In the genomic region with DNA sequence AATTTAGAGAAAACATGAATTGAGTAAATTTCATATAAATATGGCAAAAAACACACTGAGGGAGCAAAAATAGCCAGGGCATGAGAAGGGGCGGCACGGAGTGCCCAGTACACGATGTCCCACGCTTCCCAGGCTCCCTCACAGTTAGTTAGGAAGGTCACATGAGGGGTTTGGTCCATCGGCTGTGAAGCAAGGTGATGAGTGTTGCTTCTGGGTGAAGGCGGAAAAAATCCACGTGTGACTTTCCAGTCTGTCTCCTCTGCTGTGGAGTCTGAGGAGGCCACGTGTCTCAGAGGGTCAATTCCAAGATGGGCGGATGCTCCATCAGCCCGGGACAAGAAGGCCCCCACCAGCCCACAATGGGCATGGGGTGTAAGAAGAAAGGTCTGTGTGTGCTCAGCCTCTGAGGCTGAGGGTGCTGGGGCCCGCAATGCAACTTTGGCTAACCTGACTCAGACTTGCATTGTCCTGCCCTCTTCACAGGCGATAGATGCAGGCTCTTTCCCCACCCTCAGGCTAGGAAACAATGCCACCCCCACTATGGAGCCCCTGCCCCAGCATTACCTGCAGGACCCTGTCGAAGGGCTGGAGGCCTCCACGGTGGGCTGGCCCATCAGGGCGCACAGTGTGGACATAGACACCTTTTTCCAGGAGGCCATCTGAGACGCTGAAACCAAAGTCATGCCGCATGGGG, we compare ENCODE assay signal across 18 cellular contexts. TPM values are rescaled to one million over a fixed set of nuclear protein-coding genes. Genes with fewer than 3 reads are reported as not detected.
DNase-seq lines count a peak whose midpoint lies in the region; ATAC-seq, FAIRE-seq and TF ChIP-seq lines count a peak whose summit lies in the region.
"Had no signal": no experiment of that assay in that cellular context is flagged by ENCODE, and none has a peak within 500 bp of the region (broad histone marks: within the 10 kb centered on the region; RNA-seq: fewer than 3 reads in every experiment).

No MANE protein-coding gene starts in this region.

- H3K9ac ChIP-seq in HepG2 (ENCODE audit: insufficient read depth, low read depth, low read length) (no peak overlapping the region), kidney (ENCODE audit: low read length in 2 of 2) (no peak overlapping the region)
- H3K9ac ChIP-seq: BLaER1 had no signal

- H3K9me3 ChIP-seq in HepG2 (ENCODE audit: low read length) (no peaks in the 10 kb centered on the region), right lobe of liver (no peaks in the 10 kb centered on the region), kidney (ENCODE audit: control insufficient read depth in 1 of 2, low read length in 2 of 2) (no peaks in the 10 kb centered on the region), ovary (no peaks in the 10 kb centered on the region), aorta (ENCODE audit: control insufficient read depth, low read length) (no peaks in the 10 kb centered on the region)
- H3K9me3 ChIP-seq: Caco-2, HAP-1 had no signal

- FAIRE-seq in HepG2 (lab: Jason Lieb, UNC) (no peak), kidney (lab: Jason Lieb, UNC) (no peak)
- FAIRE-seq: GM19239, H1 had no signal

- H3K27me3 ChIP-seq in HepG2 (ENCODE audit: control insufficient read depth in 1 of 2, insufficient read depth in 2 of 2, low read length in 2 of 2) (no peaks in the 10 kb centered on the region; a peak in 1 of 5 replicates), right lobe of liver (no peaks in the 10 kb centered on the region), ovary (no peaks in the 10 kb centered on the region), aorta (ENCODE audit: control insufficient read depth in 1 of 2, insufficient read depth in 2 of 2, low read length in 1 of 2) (no peaks in the 10 kb centered on the region)
- H3K27me3 ChIP-seq: BLaER1 had no signal

- no peak overlapping the region for H3K4me2 ChIP-seq in HepG2 (ENCODE audit: low read depth, low read length)
- H3K4me2 ChIP-seq: BLaER1 had no signal

- no peak overlapping the region for H2AFZ ChIP-seq in HepG2 (ENCODE audit: low read length)

- no TSS peak for BruUV-seq in HepG2 (replicated peaks; lab: Mats Ljungman, UMichigan)

- H3K4me1 ChIP-seq in HepG2 (ENCODE audit: insufficient read depth, low read length) (no peaks in the 10 kb centered on the region), right lobe of liver (no peaks in the 10 kb centered on the region), kidney (ENCODE audit: control insufficient read depth in 1 of 2, insufficient read depth in 1 of 2, low read depth in 1 of 2, low read length in 2 of 2) (no peaks in the 10 kb centered on the region), ovary (ENCODE audit: insufficient read depth) (peaks cover 2% of the 10 kb centered on the region), aorta (ENCODE audit: control insufficient read depth in 1 of 2, insufficient read depth in 2 of 2, low read length in 2 of 2) (no peaks in the 10 kb centered on the region)
- H3K4me1 ChIP-seq: BLaER1, HAP-1 had no signal

- H4K20me1 ChIP-seq in HepG2 (ENCODE audit: insufficient read depth, low read length) = no peaks in the 10 kb centered on the region

- no peak for TF ChIP-seq RAD21 in HepG2 (CRISPR knock-in tag; IDR thresholded peaks at IDR 0.05)

- POLR2A ChIA-PET in HepG2 (lab: Yijun Ruan, JAX) = no interaction called here

- no peak for DNase-seq in HepG2 (ENCODE audit: low spot score)
- no peak for DNase-seq in right lobe of liver
- DNase-seq in kidney = peak; percentile 46
- DNase-seq in ovary = peak in 3 of 5 donors; percentile 6 to 25 (median 13)
- DNase-seq in aorta = peak; percentile 12 to 46
- DNase-seq in NCI-H1417 treated with DMSO at 0.1 percent for 48 hours (lab: John Stamatoyannopoulos, UW) = no peak
- DNase-seq in NOMO-1 treated with DMSO at 0.1 percent for 48 hours (lab: John Stamatoyannopoulos, UW; ENCODE audit: unreplicated experiment) = no peak
- no peak for DNase-seq in stimulated activated CD4-positive, alpha-beta T cell treated with anti-CD3 and anti-CD28 coated beads, Interleukin-2, amount 100 ng/mL, for 48 hours
- DNase-seq: 8988T; AML-193; Caco-2; CD8-positive, alpha-beta memory T cell; GF-D8 had no signal

- WGBS in HepG2 (ENCODE audit: low lambda C conversion rate) = 50% methylated on average over 10 of the region's 17 CpGs
- 90% methylated on average over 5 of the region's 17 CpGs for WGBS in right lobe of liver (ENCODE audit: insufficient coverage, low coverage, low lambda C conversion rate, missing lambda C conversion rate)
- 90 to 93% (median 91%) methylated on average over 17 of the region's 17 CpGs for WGBS in ovary, 3 donors
- WGBS in aorta, 2 donors = 92 to 93% methylated on average over 17 of the region's 17 CpGs

- H3K36me3 ChIP-seq in HepG2 (replicated peaks in 1 of 2; ENCODE audit: control insufficient read depth in 1 of 2, insufficient read depth in 2 of 2, low read length in 2 of 2) (0 out of 5 replicates have a peak, but pooled peaks cover 0 to under 1% of the 10 kb centered on the region in 2 experiments), right lobe of liver (no peaks in the 10 kb centered on the region), kidney (ENCODE audit: control insufficient read depth in 1 of 2, insufficient read depth in 2 of 2, low read length in 2 of 2) (no peaks in the 10 kb centered on the region), ovary (no peaks in the 10 kb centered on the region), aorta (ENCODE audit: control insufficient read depth in 1 of 2, insufficient read depth in 2 of 2, low read length in 1 of 2) (no peaks in the 10 kb centered on the region)
- H3K36me3 ChIP-seq: HAP-1 had no signal

- TF ChIP-seq CTCF in HepG2 (CRISPR knock-in tag; IDR thresholded peaks at IDR 0.05) = no peak
- no peak for TF ChIP-seq CTCF in right lobe of liver (IDR thresholded peaks at IDR 0.05)
- no peak for TF ChIP-seq CTCF in kidney (IDR thresholded peaks at IDR 0.05; ENCODE audit: borderline replicate concordance, extremely low read depth, insufficient read depth)
- no peak for TF ChIP-seq CTCF in ovary (IDR thresholded peaks at IDR 0.05)

- ATAC-seq in HepG2 = no peak
- no peak for ATAC-seq in right lobe of liver
- ATAC-seq in aorta (ENCODE audit: low FRiP score) = no peak

- no peaks in the 10 kb centered on the region for H3K79me2 ChIP-seq in HepG2 (ENCODE audit: insufficient read depth, low read length)

- no peak overlapping the region for H3K4me3 ChIP-seq in HepG2 (replicated peaks in 1 of 3; ENCODE audit: insufficient read depth in 1 of 3, low read depth in 2 of 3, low read length in 3 of 3)
- no peak overlapping the region for H3K4me3 ChIP-seq in right lobe of liver
- H3K4me3 ChIP-seq in kidney (ENCODE audit: low read length in 2 of 2) = no peak overlapping the region
- H3K4me3 ChIP-seq in ovary = no peak overlapping the region
- H3K4me3 ChIP-seq in aorta (ENCODE audit: low read length in 2 of 2) = no peak overlapping the region
- H3K4me3 ChIP-seq: BLaER1, HAP-1 had no signal

- CTCF ChIA-PET in HepG2 (lab: Yijun Ruan, JAX; ENCODE audit: low intra/inter-chr PET ratio, low total read pairs) = no interaction called here

- H3K27ac ChIP-seq in HepG2 (ENCODE audit: extremely low read length, insufficient read depth, low read length) (no peak overlapping the region), right lobe of liver (no peak overlapping the region), kidney (ENCODE audit: low read depth in 2 of 2, low read length in 2 of 2) (no peak overlapping the region), ovary (no peak overlapping the region), aorta (ENCODE audit: low read depth in 1 of 2, low read length in 2 of 2) (no peak overlapping the region)
- H3K27ac ChIP-seq: BLaER1, HL-60 had no signal

- no peak for TF ChIP-seq EP300 in HepG2 (IDR thresholded peaks at IDR 0.05; ENCODE audit: low read depth in 2 of 2, low read length in 2 of 2)
- TF ChIP-seq EP300 in HepG2 (CRISPR knock-in tag; IDR thresholded peaks at IDR 0.05; ENCODE audit: borderline replicate concordance) = no peak
- TF ChIP-seq EP300 in ovary (IDR thresholded peaks at IDR 0.05) = no peak

- intact Hi-C loops in HepG2 (cut with micrococcal nuclease; ENCODE audit: unreplicated experiment) = no loop called here
- intact Hi-C loops in right lobe of liver (cut with DNase I) = no loop called here
- intact Hi-C loops in kidney (cut with DNase I) = no loop called here
- intact Hi-C loops in ovary (cut with DNase I) = no loop called here
- intact Hi-C loops in aorta (cut with DNase I) = no loop called here

- in situ Hi-C loops in HepG2 (cut with HindIII; ENCODE audit: extremely low pct_ligation_motif_present, low pct_unique_long_range_greater_than_20kb) = no loop called here

- no peak for TF ChIP-seq POLR2A in HepG2 (IDR thresholded peaks at IDR 0.05; ENCODE audit: insufficient read depth in 1 of 2, low read depth in 2 of 2, low read length in 2 of 2)
- TF ChIP-seq POLR2A in right lobe of liver (IDR thresholded peaks at IDR 0.05) = no peak
- TF ChIP-seq POLR2A in ovary (IDR thresholded peaks at IDR 0.05) = no peak

RNA-seq across cellular contexts. Expression of a gene that starts 45.7 kb away (rescaled TPM):
- 0.08 and 0.24 TPM in 2 replicates for total RNA-seq in HepG2 (2016; rRNA removed; fragmentation: Illumina TruSeq; extraction: Trizol)
- 0.09 and 0.10 TPM in 2 replicates for total RNA-seq in HepG2 (2016; cell fraction: cytosol; rRNA removed; fragmentation: Illumina TruSeq; extraction: Trizol; ENCODE audit: low read depth)
- total RNA-seq in HepG2 (2016; cell fraction: insoluble cytoplasmic fraction; rRNA removed; fragmentation: Illumina TruSeq; extraction: Trizol) = 0.26 TPM in 1 of 2 replicates, not detected in the other
- total RNA-seq in HepG2 (2016; cell fraction: membrane; rRNA removed; fragmentation: Illumina TruSeq; extraction: Trizol) = 0.09 and 0.55 TPM in 2 replicates
- 0.25 and 0.53 TPM in 2 replicates for total RNA-seq in HepG2 (2016; cell fraction: nucleus; rRNA removed; fragmentation: Illumina TruSeq; extraction: Trizol)
- 0.11 and 0.14 TPM in 2 replicates for polyA plus RNA-seq in HepG2 (2011; rRNA removed)
- polyA plus RNA-seq in HepG2 (2011; cell fraction: cytosol; rRNA removed) = 0.01 and 0.03 TPM in 2 replicates
- 0.36 and 0.40 TPM in 2 replicates for polyA plus RNA-seq in HepG2 (2011; cell fraction: nucleus; rRNA removed)
- polyA plus RNA-seq in HepG2 (2012) = 0.12 TPM in 2 replicates
- 0.02 and 0.08 TPM in 2 replicates for polyA plus RNA-seq in HepG2 (2016; cell fraction: cytosol; fragmentation: Illumina TruSeq; extraction: Trizol; ENCODE audit: low read depth)
- polyA plus RNA-seq in HepG2 (2016; cell fraction: insoluble cytoplasmic fraction; fragmentation: Illumina TruSeq; extraction: Trizol; ENCODE audit: low read depth) = not detected in 2 replicates
- 0.14 and 0.16 TPM in 2 replicates for polyA plus RNA-seq in HepG2 (2016; cell fraction: membrane; fragmentation: Illumina TruSeq; extraction: Trizol; ENCODE audit: low read depth)
- 0.56 and 0.57 TPM in 2 replicates for polyA plus RNA-seq in HepG2 (2016; cell fraction: nucleus; fragmentation: Illumina TruSeq; extraction: Trizol; ENCODE audit: insufficient read depth, low read depth)
- polyA minus RNA-seq in HepG2 (2011; rRNA and poly(A)+ RNA removed; ENCODE audit: low replicate concordance) = 0.04 and 0.58 TPM in 2 replicates
- not detected in 2 replicates for polyA minus RNA-seq in HepG2 (2011; cell fraction: cytosol; rRNA and poly(A)+ RNA removed)
- polyA minus RNA-seq in HepG2 (2011; cell fraction: nucleus; rRNA and poly(A)+ RNA removed) = 0.12 and 0.26 TPM in 2 replicates
- under 1 TPM in 5 of 6 experiments, not detected in 1; 0.04 to 0.44 (median 0.33) TPM for total RNA-seq in right lobe of liver
- 3.0 TPM for total RNA-seq in kidney
- 3.2 TPM for polyA plus RNA-seq in kidney (ENCODE audit: insufficient read depth, low read depth, low replicate concordance)
- total RNA-seq in ovary = 10 to 100 TPM in 2 of 7 donors, 1 to 10 TPM in 5; 1.1 to 19.4 (median 5.4) TPM
- polyA plus RNA-seq in ovary = 10 to 100 TPM in 1 of 2 donors, 1 to 10 TPM in 1; 1.6 to 11.2 TPM
- total RNA-seq in aorta = 1 to 10 TPM; 3.1 to 8.6 TPM
- polyA plus RNA-seq in aorta = under 1 TPM; 0.50 to 0.61 TPM
- total RNA-seq: CD8-positive, alpha-beta memory T cell had no signal
- polyA plus RNA-seq: CD8-positive, alpha-beta memory T cell had no signal

Comparison
In these comparisons a context has a peak if more than half of its experiments do, and no peak if none do; other contexts are left out.
1. DNase-seq: peak in kidney (single experiment), ovary (3 of 5) and aorta (2 of 2); none in HepG2 (single experiment), right lobe of liver (0 of 3), NCI-H1417 treated with DMSO at 0.1 percent for 48 hours (single experiment), NOMO-1 treated with DMSO at 0.1 percent for 48 hours (single experiment) and stimulated activated CD4-positive, alpha-beta T cell treated with anti-CD3 and anti-CD28 coated beads, Interleukin-2, amount 100 ng/mL, for 48 hours (0 of 2).